ENCODE assay signal across 8 cellular contexts in genomic region chr19:1855040-1855827, GRCh38. TPM values are rescaled to one million over a fixed set of nuclear protein-coding genes. Genes with fewer than 3 reads are reported as not detected.
A peak's percentile ranks its signal among the peaks of the same experiment; 100 is the strongest.
DNase-seq lines count a peak whose midpoint lies in the region; ATAC-seq, FAIRE-seq and TF ChIP-seq lines count a peak whose summit lies in the region.

No MANE protein-coding gene starts in this region.

- H4K20me1 ChIP-seq in osteoblast (ENCODE audit: insufficient read depth, low read length): peaks cover 64% of the 10 kb centered on the region

- H3K9me3 ChIP-seq in osteoblast (ENCODE audit: low read depth, low read length): no peaks in the 10 kb centered on the region
- no peaks in the 10 kb centered on the region for H3K9me3 ChIP-seq in tibial artery

- intact Hi-C loops in tibial artery (cut with DNase I; ENCODE audit: low total_unique reads): no loop called here

- H3K36me3 ChIP-seq in osteoblast (ENCODE audit: insufficient read depth, low read length) (peaks cover 2% of the 10 kb centered on the region), tibial artery (peaks cover 0 to 7% (median 0%) of the 10 kb centered on the region in 3 donors)

- peak overlapping the region; percentile 33 for H3K4me3 ChIP-seq in osteoblast (ENCODE audit: insufficient read depth, low read length)
- peak overlapping the region; percentile 27 to 49 for H3K4me3 ChIP-seq in tibial artery

- DNase-seq in NCI-H510A (lab: John Stamatoyannopoulos, UW): peak; percentile 16
- DNase-seq in NCI-H510A treated with DMSO at 0.1 percent for 48 hours (lab: John Stamatoyannopoulos, UW): no peak
- DNase-seq in activated gamma-delta T cell treated with anti-CD3 and anti-CD28 coated beads, Interleukin-2, amount 50 U/mL, for 16 hours (ENCODE audit: low read depth): peak; percentile 56
- DNase-seq in frontal cortex (ENCODE audit: low spot score in 2 of 2): peak; percentile 84 to 88
- DNase-seq in osteoblast (ENCODE audit: insufficient read length, low spot score, missing footprints): peak; percentile 98
- peak; percentile 86 to 90 for DNase-seq in tibial artery

- no peak for FAIRE-seq in frontal cortex (lab: Jason Lieb, UNC)

- H3K27me3 ChIP-seq in osteoblast (ENCODE audit: insufficient read depth, low read length) (no peaks in the 10 kb centered on the region), tibial artery (peaks cover 0 to 3% of the 10 kb centered on the region in 2 donors)

- no peak overlapping the region for H2AFZ ChIP-seq in osteoblast (ENCODE audit: low read length)

- peak; percentile 58 for ATAC-seq in HG03432 (IDR thresholded peaks at IDR 0.05; ENCODE audit: unreplicated experiment)

- H3K4me1 ChIP-seq in osteoblast (ENCODE audit: insufficient read depth, low read length) (peaks cover 20% of the 10 kb centered on the region), tibial artery (peaks cover 0 to 71% (median 35%) of the 10 kb centered on the region in 4 donors)

- peak; percentile 59 for TF ChIP-seq POLR2A in Raji (IDR thresholded peaks at IDR 0.05; ENCODE audit: insufficient read depth, low read depth, low read length)

- peak overlapping the region; percentile 45 for H3K27ac ChIP-seq in osteoblast (ENCODE audit: low read depth, low read length)
- peak overlapping the region in 1 of 2 donors; percentile 27 for H3K27ac ChIP-seq in tibial artery

- no peak for TF ChIP-seq CTCF in osteoblast (IDR thresholded peaks at IDR 0.05; ENCODE audit: extremely low read depth, low read depth, low read length)
- no peak for TF ChIP-seq CTCF in tibial artery (IDR thresholded peaks at IDR 0.05)

- peaks cover 94% of the 10 kb centered on the region for H3K79me2 ChIP-seq in osteoblast (ENCODE audit: insufficient read depth, low read length)

- peak overlapping the region; percentile 53 for H3K4me2 ChIP-seq in osteoblast (ENCODE audit: insufficient read depth, low read length)

RNA-seq across cellular contexts. Expression of gene REXO1, which starts 7.0 kb away (rescaled TPM):
- 5.3 TPM for total RNA-seq in frontal cortex
- 8.5 and 9.4 TPM in 2 replicates for total RNA-seq in osteoblast

RNA-seq across cellular contexts. Expression of gene KLF16, which starts 8.1 kb away (rescaled TPM):
- total RNA-seq in frontal cortex (2.9 TPM), osteoblast (6.9 and 11.5 TPM in 2 replicates)

RNA-seq across cellular contexts. Expression of gene ABHD17A, which starts 30.1 kb away (rescaled TPM):
- total RNA-seq in frontal cortex (42.0 TPM), osteoblast (49.5 and 52.5 TPM in 2 replicates)

RNA-seq across cellular contexts. Expression of gene ATP8B3, which starts 43.2 kb away (rescaled TPM):
- total RNA-seq in frontal cortex: not detected
- total RNA-seq in osteoblast: 0.59 and 0.72 TPM in 2 replicates

RNA-seq across cellular contexts. Expression of gene ADAT3, which starts 50.0 kb away (rescaled TPM):
- total RNA-seq in frontal cortex (1.2 TPM), osteoblast (3.3 and 3.8 TPM in 2 replicates)
